Comparison of ENCODE assay signal across 9 cellular contexts in genomic region chr22:20550851-20551744, GRCh38. TPM values are rescaled to one million over a fixed set of nuclear protein-coding genes. Genes with fewer than 3 reads are reported as not detected.
DNase-seq lines count a peak whose midpoint lies in the region; ATAC-seq and TF ChIP-seq lines count a peak whose summit lies in the region.
"Had no signal": no experiment of that assay in that cellular context is flagged by ENCODE, and none has a peak within 500 bp of the region (broad histone marks: within the 10 kb centered on the region; RNA-seq: fewer than 3 reads in every experiment).

No MANE protein-coding gene starts in this region.

- peaks cover 54% of the 10 kb centered on the region for H3K4me1 Mint-ChIP-seq in brain

- no peak for ATAC-seq in HG03045 (IDR thresholded peaks at IDR 0.05; ENCODE audit: unreplicated experiment)
- ATAC-seq in GM18520 (IDR thresholded peaks at IDR 0.05; ENCODE audit: unreplicated experiment): no peak
- no peak for ATAC-seq in HG03432 (IDR thresholded peaks at IDR 0.05; ENCODE audit: unreplicated experiment)
- ATAC-seq: Panc1 had no signal

- no peaks in the 10 kb centered on the region for H3K27me3 Mint-ChIP-seq in brain

- no peak for TF ChIP-seq CTCF in brain (conservative IDR thresholded peaks at IDR 0.05)

- peak in 3 of 5 donors; percentile 28 to 59 (median 32) for DNase-seq in T-helper 1 cell
- peak; percentile 59 for DNase-seq in inferior parietal cortex (ENCODE audit: extremely low spot score)
- DNase-seq in stimulated activated CD4-positive, alpha-beta T cell treated with anti-CD3 and anti-CD28 coated beads, Interleukin-1b, Interleukin-23, amount 100 ng/mL, for 48 hours: peak; percentile 79
- no peak for DNase-seq in COLO668 (lab: John Stamatoyannopoulos, UW; ENCODE audit: unreplicated experiment)

- no peaks in the 10 kb centered on the region for H3K9me3 Mint-ChIP-seq in brain

- peak overlapping the region; percentile 82 to 95 (median 93) for H3K27ac Mint-ChIP-seq in brain

- H3K4me3 Mint-ChIP-seq in brain: peak overlapping the region in 1 of 5 experiments; percentile 30

- H3K36me3 Mint-ChIP-seq in brain: peaks cover 31% of the 10 kb centered on the region

RNA-seq across cellular contexts. Expression of gene MED15, which starts 43.7 kb away (rescaled TPM):
- 50.1 TPM for polyA plus RNA-seq in brain (ENCODE audit: insufficient read depth, low read depth, low replicate concordance)

RNA-seq across cellular contexts. Expression of gene KLHL22, which starts 55.5 kb away (rescaled TPM):
- polyA plus RNA-seq in brain (ENCODE audit: insufficient read depth, low read depth, low replicate concordance): 37.0 TPM
